Comparison of ENCODE assay signal across 7 cellular contexts in the genomic region with DNA sequence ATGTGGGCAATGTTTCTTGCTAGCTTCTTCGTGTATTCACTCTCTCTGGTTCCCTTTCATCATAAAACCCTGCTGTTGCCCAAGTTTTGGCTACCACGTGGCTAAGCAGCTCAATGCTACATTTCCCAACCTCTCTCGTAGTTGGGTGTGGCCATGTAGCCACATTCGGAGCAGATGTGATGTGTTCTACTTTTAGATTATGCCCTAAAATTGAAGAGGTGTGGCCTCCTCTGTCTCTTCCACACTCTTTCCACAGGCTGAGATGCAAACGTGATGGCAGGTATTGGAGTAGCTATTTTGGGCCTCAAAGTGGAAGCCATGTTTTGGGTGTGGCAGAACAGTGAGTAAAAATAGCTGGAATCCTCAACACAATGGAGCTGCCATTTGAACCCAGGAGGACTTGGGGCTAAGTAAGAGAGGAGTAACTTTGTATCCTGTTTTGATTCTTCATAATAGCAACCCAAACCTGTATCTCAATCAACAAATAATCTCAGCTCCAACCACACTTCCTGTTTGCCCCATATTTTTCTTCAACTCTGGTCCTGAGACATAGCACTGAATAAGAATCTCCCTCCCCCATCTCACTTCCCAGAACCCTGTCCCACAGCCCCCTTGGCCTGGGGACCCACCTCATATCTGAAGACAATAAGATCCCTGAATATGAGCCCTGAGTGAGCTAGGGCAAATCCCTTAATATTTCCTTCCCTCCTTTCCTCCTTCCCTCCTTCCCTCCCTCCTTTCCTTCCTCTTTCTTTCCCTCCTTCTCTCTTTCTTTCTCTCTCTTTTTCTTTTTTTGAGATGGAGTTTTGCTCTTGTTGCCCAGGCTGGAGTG. TPM values are rescaled to one million over a fixed set of nuclear protein-coding genes. Genes with fewer than 3 reads are reported as not detected.
DNase-seq lines count a peak whose midpoint lies in the region; ATAC-seq and TF ChIP-seq lines count a peak whose summit lies in the region.
"Had no signal": no experiment of that assay in that cellular context is flagged by ENCODE, and none has a peak within 500 bp of the region (broad histone marks: within the 10 kb centered on the region; RNA-seq: fewer than 3 reads in every experiment).

No MANE protein-coding gene starts in this region.

- H4K8ac ChIP-seq in neuronal stem cell (ENCODE audit: low read depth, low read length): no peak overlapping the region

- H3K9me3 ChIP-seq in neuronal stem cell (replicated peaks in 1 of 2; ENCODE audit: control insufficient read depth in 2 of 2, insufficient read depth in 1 of 2, low read depth in 1 of 2, low read length in 2 of 2): no peaks in the 10 kb centered on the region

- H3K4ac ChIP-seq in neuronal stem cell (ENCODE audit: low read length): no peak overlapping the region

- ATAC-seq in left cardiac atrium (no peak), GM21515 (IDR thresholded peaks at IDR 0.05; ENCODE audit: unreplicated experiment) (no peak)

- no peak overlapping the region for H3K14ac ChIP-seq in neuronal stem cell (ENCODE audit: low read length)

- no peak overlapping the region for H4K91ac ChIP-seq in neuronal stem cell (ENCODE audit: low read depth, low read length, poor library complexity)

- intact Hi-C loops in left cardiac atrium (cut with DNase I): no loop called here

- H3K36me3 ChIP-seq in neuronal stem cell (replicated peaks in 1 of 2; ENCODE audit: control insufficient read depth in 2 of 2, insufficient read depth in 2 of 2, low read length in 2 of 2): no peaks in the 10 kb centered on the region

- H3K4me1 ChIP-seq in neuronal stem cell (ENCODE audit: control insufficient read depth in 2 of 2, insufficient read depth in 1 of 2, low read depth in 1 of 2, low read length in 2 of 2): peaks cover 2 to 5% of the 10 kb centered on the region in 2 donors

- H2BK15ac ChIP-seq in neuronal stem cell (ENCODE audit: low read length): no peak overlapping the region

- no peak overlapping the region for H3K27ac ChIP-seq in neuronal stem cell (replicated peaks; ENCODE audit: low read length)

- no peak overlapping the region for H3K18ac ChIP-seq in neuronal stem cell (ENCODE audit: low read length)

- H2BK120ac ChIP-seq in neuronal stem cell (ENCODE audit: low read depth, low read length): no peak overlapping the region

- WGBS in neuronal stem cell (ENCODE audit: extremely low coverage in 2 of 2, insufficient read length in 2 of 2, insufficient replicate concordance in 1 of 2), 2 donors: no CpG with 5 or more reads among the region's 5 CpGs

- no peak overlapping the region for H2BK5ac ChIP-seq in neuronal stem cell (ENCODE audit: low read length)

- no peak overlapping the region for H3K9ac ChIP-seq in neuronal stem cell (ENCODE audit: low read depth, low read length, poor library complexity)

- peak; percentile 82 for DNase-seq in AG20443 (ENCODE audit: low spot score)
- peak; percentile 20 for DNase-seq in RPMI7951 (ENCODE audit: low read depth)
- peak; percentile 42 for DNase-seq in left cardiac atrium
- DNase-seq in neuronal stem cell (ENCODE audit: low spot score): no peak
- DNase-seq in GM10266 (ENCODE audit: extremely low spot score): no peak

- no peak overlapping the region for H2AFZ ChIP-seq in neuronal stem cell (ENCODE audit: low read length)

- H3K27me3 ChIP-seq in neuronal stem cell (ENCODE audit: control insufficient read depth in 3 of 3, insufficient read depth in 3 of 3, low read depth in 1 of 3, low read length in 3 of 3): peaks cover 0 to 3% (median 0%) of the 10 kb centered on the region in 3 experiments

- no peak overlapping the region for H2BK12ac ChIP-seq in neuronal stem cell (ENCODE audit: low read length)

- TF ChIP-seq CTCF in GM10266 (IDR thresholded peaks at IDR 0.05; ENCODE audit: control insufficient read depth, insufficient read depth, low read depth, missing control alignments): no peak

- no peaks in the 10 kb centered on the region for H3K79me1 ChIP-seq in neuronal stem cell (ENCODE audit: low read depth, low read length)

- no peak overlapping the region for H2AK5ac ChIP-seq in neuronal stem cell (ENCODE audit: low read depth, low read length)

- H3K4me2 ChIP-seq in neuronal stem cell (ENCODE audit: insufficient read depth, low read length, poor library complexity, severe bottlenecking): no peak overlapping the region

- H3K4me3 ChIP-seq in neuronal stem cell (ENCODE audit: low read length in 2 of 2): no peak overlapping the region

- H3K23ac ChIP-seq in neuronal stem cell (ENCODE audit: low read depth, low read length, poor library complexity): no peak overlapping the region

RNA-seq across cellular contexts. Expression of a gene that starts 4.0 kb away (rescaled TPM):
- 5.8 and 10.9 TPM in 2 replicates for total RNA-seq in RPMI7951 (2014; rRNA removed; shearing (Covaris generic))
- 10 to 100 TPM; 49.3 to 90.2 TPM for total RNA-seq in left cardiac atrium
- polyA plus RNA-seq in neuronal stem cell (2013, experiment 1 of 2): 0.06 TPM
- 0.01 TPM for polyA plus RNA-seq in neuronal stem cell (2013, experiment 2 of 2)

RNA-seq across cellular contexts. Expression of a gene that starts 19.0 kb away (rescaled TPM):
- total RNA-seq in RPMI7951 (2014; rRNA removed; shearing (Covaris generic)): 11.9 and 12.1 TPM in 2 replicates
- 10 to 100 TPM; 14.5 to 15.8 TPM for total RNA-seq in left cardiac atrium
- 29.5 TPM for polyA plus RNA-seq in neuronal stem cell (2013, experiment 1 of 2)
- 24.9 TPM for polyA plus RNA-seq in neuronal stem cell (2013, experiment 2 of 2)

RNA-seq across cellular contexts. Expression of a gene that starts 28.1 kb away (rescaled TPM):
- not detected in 2 replicates for total RNA-seq in RPMI7951 (2014; rRNA removed; shearing (Covaris generic))
- not detected for total RNA-seq in left cardiac atrium
- polyA plus RNA-seq in neuronal stem cell (2013, experiment 1 of 2): not detected
- not detected for polyA plus RNA-seq in neuronal stem cell (2013, experiment 2 of 2)
- total RNA-seq: endothelial cell of umbilical vein had no signal
- polyA plus RNA-seq: endothelial cell of umbilical vein had no signal

RNA-seq across cellular contexts. Expression of a gene that starts 40.3 kb away (rescaled TPM):
- not detected in 2 replicates for total RNA-seq in RPMI7951 (2014; rRNA removed; shearing (Covaris generic))
- 1 to 10 TPM; 1.1 to 1.4 TPM for total RNA-seq in left cardiac atrium
- 0.01 TPM for polyA plus RNA-seq in neuronal stem cell (2013, experiment 1 of 2)
- 0.03 TPM for polyA plus RNA-seq in neuronal stem cell (2013, experiment 2 of 2)
- total RNA-seq: endothelial cell of umbilical vein had no signal
- polyA plus RNA-seq: endothelial cell of umbilical vein had no signal

RNA-seq across cellular contexts. Expression of a gene that starts 42.9 kb away (rescaled TPM):
- total RNA-seq in RPMI7951 (2014; rRNA removed; shearing (Covaris generic)): 11.8 and 16.0 TPM in 2 replicates
- total RNA-seq in left cardiac atrium: 10 to 100 TPM; 11.4 to 16.9 TPM
- 10.9 TPM for polyA plus RNA-seq in neuronal stem cell (2013, experiment 1 of 2)
- 11.3 TPM for polyA plus RNA-seq in neuronal stem cell (2013, experiment 2 of 2)

Comparison
In these comparisons a context has a peak if more than half of its experiments do, and no peak if none do; other contexts are left out.
1. DNase-seq: peak in AG20443 (single experiment), RPMI7951 (single experiment) and left cardiac atrium (single experiment); none in neuronal stem cell (single experiment) and GM10266 (single experiment).